Comparison of ENCODE assay signal across 28 cellular contexts in genomic region chr7:147681530-147681929, GRCh38.
"Had no signal": no experiment of that assay in that cellular context is flagged by ENCODE, and none has a peak within 500 bp of the region (broad histone marks: within the 10 kb centered on the region; RNA-seq: fewer than 3 reads in every experiment).

No MANE protein-coding gene starts in this region.

- H3K9me3 ChIP-seq: colonic mucosa, esophagus squamous epithelium, gastrocnemius medialis, heart right ventricle, left lung had no signal

- FAIRE-seq: endometrium, islet of Langerhans, keratinocyte had no signal

- H3K4me3 ChIP-seq: colonic mucosa, esophagus squamous epithelium, gastrocnemius medialis, heart right ventricle, left lung, lung had no signal

- H3K27ac Mint-ChIP-seq: dendritic cell treated with granulocyte-macrophage colony-stimulating factor and Interleukin-4, amounts not matched to agents 40 ng/mL and 50 ng/mL, for 4 days; effector memory CD8-positive, alpha-beta T cell; endodermal cell; memory B cell had no signal

- H3K36me3 Mint-ChIP-seq: memory B cell had no signal

- H3K27me3 Mint-ChIP-seq: dendritic cell treated with granulocyte-macrophage colony-stimulating factor and Interleukin-4, amounts not matched to agents 40 ng/mL and 50 ng/mL, for 4 days; effector memory CD8-positive, alpha-beta T cell; memory B cell had no signal

- H3K4me1 ChIP-seq: colonic mucosa, esophagus squamous epithelium, gastrocnemius medialis, heart right ventricle, left lung had no signal

- H3K36me3 ChIP-seq: colonic mucosa, esophagus squamous epithelium, gastrocnemius medialis, heart right ventricle, left lung had no signal

- DNase-seq: colonic mucosa; cortex of kidney; effector CD8-positive, alpha-beta T cell; effector memory CD8-positive, alpha-beta T cell; endodermal cell; erythroblast; esophagus squamous epithelium; foreskin fibroblast; foreskin melanocyte; gastrocnemius medialis; glutamatergic neuron; head of caudate nucleus; heart right ventricle; hippocampal formation; left cardiac atrium; left lung; left ventricle myocardium superior; mammary epithelial cell; mesendoderm; midbrain had no signal

- H3K4me1 Mint-ChIP-seq: memory B cell had no signal

- H3K9me3 Mint-ChIP-seq: dendritic cell treated with granulocyte-macrophage colony-stimulating factor and Interleukin-4, amounts not matched to agents 40 ng/mL and 50 ng/mL, for 4 days; endodermal cell; memory B cell had no signal

- H3K27ac ChIP-seq: colonic mucosa, epithelial cell of prostate, esophagus squamous epithelium, gastrocnemius medialis, heart right ventricle, left lung had no signal

- H3K4me3 Mint-ChIP-seq: dendritic cell treated with granulocyte-macrophage colony-stimulating factor and Interleukin-4, amounts not matched to agents 40 ng/mL and 50 ng/mL, for 4 days; effector memory CD8-positive, alpha-beta T cell; endodermal cell; memory B cell had no signal

- H3K27me3 ChIP-seq: colonic mucosa, esophagus squamous epithelium, gastrocnemius medialis, left lung had no signal

- ATAC-seq: effector memory CD8-positive, alpha-beta T cell; esophagus mucosa; gastrocnemius medialis; heart right ventricle; left cardiac atrium; left lung; left ventricle myocardium superior had no signal
